In the genomic region with DNA sequence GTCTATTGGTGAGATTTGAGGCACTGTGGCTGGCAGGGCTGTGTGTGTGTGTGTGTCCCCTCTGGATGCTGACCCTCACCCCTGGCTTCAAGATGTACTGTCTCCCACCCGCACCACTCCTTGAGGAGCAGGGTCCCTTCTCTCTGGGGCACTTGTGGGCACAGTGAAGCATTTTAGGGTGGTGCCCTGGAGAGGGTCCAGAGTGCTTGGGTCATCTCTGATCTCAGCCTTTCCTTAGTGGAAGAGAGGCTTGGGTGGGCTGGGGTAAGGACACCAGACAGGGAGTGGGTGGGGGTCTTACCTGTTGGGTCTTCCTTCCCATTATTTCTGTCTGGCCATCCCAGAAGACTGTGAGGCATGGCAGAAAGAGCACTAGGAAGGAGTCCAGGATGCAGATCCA, we compare ENCODE assay signal across 28 cellular contexts.
"Had no signal": no experiment of that assay in that cellular context is flagged by ENCODE, and none has a peak within 500 bp of the region (broad histone marks: within the 10 kb centered on the region; RNA-seq: fewer than 3 reads in every experiment).

No MANE protein-coding gene starts in this region.

- H3K36me3 ChIP-seq: brain microvascular endothelial cell, WERI-Rb-1 had no signal

- H3K27ac ChIP-seq: brain microvascular endothelial cell, coronary artery, dorsolateral prefrontal cortex, WERI-Rb-1 had no signal

- H3K27me3 Mint-ChIP-seq: activated B cell treated with CpG ODN at 0.5 μM for 24 hours; activated CD4-positive, alpha-beta memory T cell treated with anti-CD3 and anti-CD28 coated beads, Interleukin-2, amount 10 ng/mL, durations not matched to agents 7 days and 5 days; activated CD4-positive, alpha-beta T cell treated with anti-CD3 and anti-CD28 coated beads, Interleukin-2, amount 10 ng/mL, durations not matched to agents 7 days and 5 days; activated naive CD8-positive, alpha-beta T cell; activated T-helper 17 cell treated with anti-CD3 and anti-CD28 coated beads, Interleukin-2, amount 50 U/mL, for 72 hours; central memory CD8-positive, alpha-beta T cell; T-helper 17 cell had no signal

- H3K4me1 Mint-ChIP-seq: activated B cell treated with CpG ODN at 0.5 μM for 24 hours; activated CD4-positive, alpha-beta memory T cell treated with anti-CD3 and anti-CD28 coated beads, Interleukin-2, amount 10 ng/mL, durations not matched to agents 7 days and 5 days; activated CD4-positive, alpha-beta T cell treated with anti-CD3 and anti-CD28 coated beads, Interleukin-2, amount 10 ng/mL, durations not matched to agents 7 days and 5 days; activated T-helper 17 cell treated with anti-CD3 and anti-CD28 coated beads, Interleukin-2, amount 50 U/mL, for 72 hours; central memory CD8-positive, alpha-beta T cell; T-helper 17 cell had no signal

- H3K4me3 ChIP-seq: coronary artery, dorsolateral prefrontal cortex had no signal

- ATAC-seq: activated CD4-positive, CD25-positive, alpha-beta regulatory T cell treated with anti-CD3 and anti-CD28 coated beads, Interleukin-2, amount 50 U/mL, for 24 hours; activated T-cell treated with anti-CD3 and anti-CD28 coated beads, Interleukin-2, amount 50 U/mL, for 4 hours; activated T-helper 17 cell treated with anti-CD3 and anti-CD28 coated beads, Interleukin-2, amount 50 U/mL, for 72 hours; esophagus mucosa; T-helper 17 cell had no signal

- H3K9me3 Mint-ChIP-seq: activated B cell treated with CpG ODN at 0.5 μM for 24 hours; activated CD4-positive, alpha-beta memory T cell treated with anti-CD3 and anti-CD28 coated beads, Interleukin-2, amount 10 ng/mL, durations not matched to agents 7 days and 5 days; activated CD4-positive, alpha-beta T cell treated with anti-CD3 and anti-CD28 coated beads, Interleukin-2, amount 10 ng/mL, durations not matched to agents 7 days and 5 days; activated T-cell treated with anti-CD3 and anti-CD28 coated beads, Interleukin-2, amount 50 U/mL, for 4 hours; activated T-helper 17 cell treated with anti-CD3 and anti-CD28 coated beads, Interleukin-2, amount 50 U/mL, for 72 hours; central memory CD8-positive, alpha-beta T cell; dendritic cell treated with granulocyte-macrophage colony-stimulating factor and Interleukin-4, amounts not matched to agents 40 ng/mL and 50 ng/mL, for 4 days; endodermal cell; T-helper 2 cell treated with Interferon-gamma antibody and Interleukin-4, amounts not matched to agents 5 μg/mL and 100 μg/mL, for 36 hours had no signal

- H3K27ac Mint-ChIP-seq: activated B cell treated with CpG ODN at 0.5 μM for 24 hours; activated CD4-positive, alpha-beta memory T cell treated with anti-CD3 and anti-CD28 coated beads, Interleukin-2, amount 10 ng/mL, durations not matched to agents 7 days and 5 days; activated CD4-positive, alpha-beta T cell treated with anti-CD3 and anti-CD28 coated beads, Interleukin-2, amount 10 ng/mL, durations not matched to agents 7 days and 5 days; activated naive CD8-positive, alpha-beta T cell; activated T-helper 17 cell treated with anti-CD3 and anti-CD28 coated beads, Interleukin-2, amount 50 U/mL, for 72 hours; dendritic cell treated with granulocyte-macrophage colony-stimulating factor and Interleukin-4, amounts not matched to agents 40 ng/mL and 50 ng/mL, for 4 days; endodermal cell; T-helper 17 cell; T-helper 2 cell treated with Interferon-gamma antibody and Interleukin-4, amounts not matched to agents 5 μg/mL and 100 μg/mL, for 36 hours had no signal

- H3K4me3 Mint-ChIP-seq: activated B cell treated with CpG ODN at 0.5 μM for 24 hours; activated CD4-positive, alpha-beta memory T cell treated with anti-CD3 and anti-CD28 coated beads, Interleukin-2, amount 10 ng/mL, durations not matched to agents 7 days and 5 days; activated CD4-positive, alpha-beta T cell treated with anti-CD3 and anti-CD28 coated beads, Interleukin-2, amount 10 ng/mL, durations not matched to agents 7 days and 5 days; activated naive CD8-positive, alpha-beta T cell; activated T-cell treated with anti-CD3 and anti-CD28 coated beads, Interleukin-2, amount 50 U/mL, for 4 hours; activated T-helper 17 cell treated with anti-CD3 and anti-CD28 coated beads, Interleukin-2, amount 50 U/mL, for 72 hours; central memory CD8-positive, alpha-beta T cell; dendritic cell treated with granulocyte-macrophage colony-stimulating factor and Interleukin-4, amounts not matched to agents 40 ng/mL and 50 ng/mL, for 4 days; endodermal cell; T-helper 17 cell; T-helper 2 cell treated with Interferon-gamma antibody and Interleukin-4, amounts not matched to agents 5 μg/mL and 100 μg/mL, for 36 hours had no signal

- DNase-seq: activated B cell treated with CpG ODN at 0.5 μM for 24 hours; activated CD4-positive, alpha-beta memory T cell treated with anti-CD3 and anti-CD28 coated beads, Interleukin-2, amount 10 ng/mL, durations not matched to agents 7 days and 5 days; activated CD4-positive, alpha-beta T cell treated with anti-CD3 and anti-CD28 coated beads, Interleukin-2, amount 10 ng/mL, durations not matched to agents 7 days and 5 days; activated CD4-positive, alpha-beta T cell treated with anti-CD3 and anti-CD28 coated beads, Interleukin-2, amount 50 U/mL, for 4 hours; activated effector memory CD4-positive, alpha-beta T cell treated with Interleukin-2 at 50 U/mL for 16 hours; activated gamma-delta T cell treated with Interleukin-2 at 50 U/mL for 16 hours; activated naive CD4-positive, alpha-beta T cell treated with anti-CD3 and anti-CD28 coated beads, Interleukin-2, amount 50 U/mL, for 16 hours; activated naive CD4-positive, alpha-beta T cell treated with Interleukin-2 at 50 U/mL for 16 hours; activated T-cell treated with anti-CD3 and anti-CD28 coated beads, Interleukin-2, amount 50 U/mL, for 4 hours; amniotic stem cell; anterior cingulate cortex; brain microvascular endothelial cell; dorsolateral prefrontal cortex; effector memory CD4-positive, alpha-beta T cell; endodermal cell; foreskin fibroblast; T-helper 1 cell; T-helper 17 cell; T1000; WERI-Rb-1 had no signal

- H3K27me3 ChIP-seq: brain microvascular endothelial cell, dorsolateral prefrontal cortex had no signal
